1 cellular context compared by ENCODE assay signal in the genomic region with DNA sequence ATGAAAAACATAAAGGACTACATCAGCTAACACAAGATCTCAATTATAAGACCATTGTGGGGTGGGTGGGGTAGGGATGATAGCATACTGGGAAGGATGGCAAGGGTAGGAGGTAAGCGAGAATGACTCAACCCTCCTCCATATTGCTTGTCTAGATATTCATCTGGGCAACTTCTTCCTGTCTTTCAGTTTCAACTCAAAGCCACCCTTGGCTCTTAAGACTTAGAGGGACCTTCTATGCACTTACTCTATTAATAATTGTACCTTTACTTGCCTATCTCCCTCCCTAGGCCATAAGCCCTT.
TF ChIP-seq lines count a peak whose summit lies in the region.

No MANE protein-coding gene starts in this region.

TF ChIP-seq in GM23338, 12 proteins besides CTCF, POLR2A, EP300 and RAD21 (continued from another document):
- no peak for TF ChIP-seq ETS1 (IDR thresholded peaks at IDR 0.05)
- TF ChIP-seq ZNF331 (CRISPR knock-in tag; IDR thresholded peaks at IDR 0.05; ENCODE audit: low read depth) = no peak
- no peak for TF ChIP-seq REST (IDR thresholded peaks at IDR 0.05; ENCODE audit: unreplicated experiment)
- no peak for TF ChIP-seq STAT1 (IDR thresholded peaks at IDR 0.05; ENCODE audit: unreplicated experiment)
- TF ChIP-seq EZH2phosphoT487 (IDR thresholded peaks at IDR 0.05; ENCODE audit: unreplicated experiment) = no peak
TF ChIP-seq in GM23338: peak in this region for 0.
